Comparison of ENCODE assay signal across 8 cellular contexts in the genomic region with DNA sequence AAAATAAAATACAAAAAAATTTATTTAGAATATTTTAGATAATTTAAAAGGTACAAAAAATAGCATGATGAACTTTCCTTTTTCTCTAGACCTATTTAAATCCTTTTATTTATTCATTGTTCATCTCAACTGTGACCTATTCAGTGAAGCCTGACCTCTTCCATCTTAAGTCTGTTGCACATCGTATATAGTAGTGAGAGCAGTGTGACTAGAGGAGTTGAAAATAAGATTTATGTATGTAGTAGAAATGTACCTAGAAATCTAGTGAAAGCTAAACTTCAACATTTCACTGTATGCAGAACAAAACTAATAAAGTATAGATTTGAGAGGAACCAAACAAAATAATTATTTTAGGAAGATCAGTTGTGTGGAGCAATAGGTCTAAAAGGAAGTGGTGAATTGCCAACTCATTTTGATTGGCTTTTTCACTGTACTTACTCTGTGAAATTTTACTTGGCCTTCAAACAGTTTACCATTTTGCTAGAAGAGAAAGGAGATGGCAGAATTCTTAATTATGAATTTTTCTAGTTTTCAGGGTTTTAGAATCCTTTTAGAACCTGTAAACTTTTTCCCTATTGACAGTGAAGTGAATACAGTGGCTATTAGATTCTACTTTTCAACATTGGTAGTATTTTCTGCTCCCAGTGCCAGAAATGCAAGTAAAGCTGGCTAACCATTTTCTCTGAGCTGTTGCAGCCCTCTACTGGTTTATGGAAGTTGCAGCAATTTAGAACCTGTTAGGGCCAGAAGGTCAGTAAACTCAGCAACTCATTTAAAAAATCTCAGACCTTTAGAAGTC. TPM values are rescaled to one million over a fixed set of nuclear protein-coding genes. Genes with fewer than 3 reads are reported as not detected.
DNase-seq lines count a peak whose midpoint lies in the region; ATAC-seq and TF ChIP-seq lines count a peak whose summit lies in the region.

No MANE protein-coding gene starts in this region.

- peak; percentile 68 for DNase-seq in EL
- DNase-seq in NCI-H2171 treated with DMSO at 0.1 percent for 48 hours (lab: John Stamatoyannopoulos, UW) = peak; percentile 59
- DNase-seq in activated CD4-positive, alpha-beta T cell treated with anti-CD3 and anti-CD28 coated beads, Interleukin-2, amount 10 ng/mL, durations not matched to agents 24 days and 14 days = peak; percentile 83
- peak; percentile 85 for DNase-seq in fibroblast of pulmonary artery (ENCODE audit: low read depth)
- DNase-seq in non-pigmented ciliary epithelial cell (ENCODE audit: low read depth) = peak; percentile 53

- no peak overlapping the region for H3K27ac ChIP-seq in 22Rv1

- H3K27ac Mint-ChIP-seq in activated CD4-positive, alpha-beta T cell treated with anti-CD3 and anti-CD28 coated beads, Interleukin-2, amount 10 ng/mL, durations not matched to agents 24 days and 14 days = peak overlapping the region; percentile 78

- intact Hi-C loops in activated CD4-positive, alpha-beta T cell treated with anti-CD3 and anti-CD28 coated beads, Interleukin-2, amount 10 ng/mL, durations not matched to agents 24 days and 14 days (cut with micrococcal nuclease) = loop anchor here (1.0 to 10.0 kb wide), 5 partner anchors 74 to 1377 kb away; partner anchors contain the start of gene NAPG

- H3K4me1 Mint-ChIP-seq in activated CD4-positive, alpha-beta T cell treated with anti-CD3 and anti-CD28 coated beads, Interleukin-2, amount 10 ng/mL, durations not matched to agents 24 days and 14 days = peaks cover 50% of the 10 kb centered on the region

- peaks cover 10% of the 10 kb centered on the region for H3K36me3 Mint-ChIP-seq in activated CD4-positive, alpha-beta T cell treated with anti-CD3 and anti-CD28 coated beads, Interleukin-2, amount 10 ng/mL, durations not matched to agents 24 days and 14 days (ENCODE audit: low read depth)

- H3K27me3 Mint-ChIP-seq in activated CD4-positive, alpha-beta T cell treated with anti-CD3 and anti-CD28 coated beads, Interleukin-2, amount 10 ng/mL, durations not matched to agents 24 days and 14 days = no peaks in the 10 kb centered on the region

- H3K4me3 Mint-ChIP-seq in activated CD4-positive, alpha-beta T cell treated with anti-CD3 and anti-CD28 coated beads, Interleukin-2, amount 10 ng/mL, durations not matched to agents 24 days and 14 days = peak overlapping the region; percentile 66

- peak; percentile 79 for TF ChIP-seq CTCF in 22Rv1 (IDR thresholded peaks at IDR 0.05)
- peak; percentile 86 for TF ChIP-seq CTCF in fibroblast of pulmonary artery (IDR thresholded peaks at IDR 0.05; ENCODE audit: low read length, missing control alignments)

- ATAC-seq in HG02763 (IDR thresholded peaks at IDR 0.05; ENCODE audit: unreplicated experiment) (peak; percentile 58), HG03280 (IDR thresholded peaks at IDR 0.05; ENCODE audit: unreplicated experiment) (no peak)

- no peak overlapping the region for H3K4me3 ChIP-seq in fibroblast of pulmonary artery (replicated peaks; ENCODE audit: low read depth, low read length)

- H3K9me3 Mint-ChIP-seq in activated CD4-positive, alpha-beta T cell treated with anti-CD3 and anti-CD28 coated beads, Interleukin-2, amount 10 ng/mL, durations not matched to agents 24 days and 14 days = no peaks in the 10 kb centered on the region

RNA-seq across cellular contexts. Expression of gene ANKRD12, which starts 11.1 kb away (rescaled TPM):
- total RNA-seq in activated CD4-positive, alpha-beta T cell treated with anti-CD3 and anti-CD28 coated beads, Interleukin-2, amount 10 ng/mL, durations not matched to agents 24 days and 14 days = 60.8 TPM in 2 replicates

RNA-seq across cellular contexts. Expression of gene NDUFV2, which starts 45.1 kb away (rescaled TPM):
- total RNA-seq in activated CD4-positive, alpha-beta T cell treated with anti-CD3 and anti-CD28 coated beads, Interleukin-2, amount 10 ng/mL, durations not matched to agents 24 days and 14 days = 357 and 360 TPM in 2 replicates
